ENCODE assay signal across 22 cellular contexts in the genomic region with DNA sequence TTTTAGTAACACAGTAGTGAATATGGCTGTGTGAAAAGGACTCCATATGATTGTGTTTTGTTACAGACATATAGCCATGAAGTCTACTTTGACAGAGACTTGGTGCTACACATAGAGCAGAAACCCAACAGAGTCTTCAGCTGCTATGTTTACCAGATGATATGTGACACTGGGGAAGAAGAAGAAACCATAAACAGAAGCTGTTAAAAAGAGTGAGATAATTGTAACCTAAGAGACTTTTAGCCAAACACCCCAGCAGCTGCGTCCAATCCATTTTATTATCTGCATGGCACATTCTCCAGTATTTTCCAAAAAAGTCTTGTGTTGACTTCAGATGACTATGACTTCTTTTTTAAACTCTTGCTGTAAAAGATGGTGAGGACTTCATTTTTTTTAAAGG.
"Had no signal": no experiment of that assay in that cellular context is flagged by ENCODE, and none has a peak within 500 bp of the region (broad histone marks: within the 10 kb centered on the region; RNA-seq: fewer than 3 reads in every experiment).

No MANE protein-coding gene starts in this region.

- H3K27ac Mint-ChIP-seq: activated B cell treated with CpG ODN at 0.5 μM for 24 hours; activated CD8-positive, alpha-beta memory T cell treated with anti-CD3 and anti-CD28 coated beads, Interleukin-2, amount 10 ng/mL, durations not matched to agents 7 days and 5 days; activated CD8-positive, alpha-beta T cell treated with anti-CD3 and anti-CD28 coated beads for 36 hours; activated naive CD8-positive, alpha-beta T cell; activated T-helper 2 cell treated with anti-CD3 and anti-CD28 coated beads, Interferon-gamma antibody, Interleukin-2, Interleukin-4, amounts not matched to agents 10 μg/mL and 5 μg/mL and 100 μg/mL, durations not matched to agents 14 hours and 24 hours and 36 hours; T-cell; type B pancreatic cell had no signal

- H3K4me1 Mint-ChIP-seq: activated B cell treated with CpG ODN at 0.5 μM for 24 hours had no signal

- H3K27me3 ChIP-seq: esophagus muscularis mucosa, right lobe of liver, uterus had no signal

- H3K27me3 Mint-ChIP-seq: activated B cell treated with CpG ODN at 0.5 μM for 24 hours; activated CD8-positive, alpha-beta memory T cell treated with anti-CD3 and anti-CD28 coated beads, Interleukin-2, amount 10 ng/mL, durations not matched to agents 7 days and 5 days; activated CD8-positive, alpha-beta T cell treated with anti-CD3 and anti-CD28 coated beads for 36 hours; activated naive CD8-positive, alpha-beta T cell; naive thymus-derived CD4-positive, alpha-beta T cell; T-cell; type B pancreatic cell had no signal

- DNase-seq: activated B cell treated with CpG ODN at 0.5 μM for 24 hours; activated CD4-positive, alpha-beta T cell treated with anti-CD3 and anti-CD28 coated beads, Interleukin-2, amount 50 U/mL, for 1 hour; activated CD8-positive, alpha-beta memory T cell treated with anti-CD3 and anti-CD28 coated beads, Interleukin-2, amount 10 ng/mL, durations not matched to agents 7 days and 5 days; activated CD8-positive, alpha-beta T cell treated with anti-CD3 and anti-CD28 coated beads for 36 hours; activated T-cell treated with anti-CD3 and anti-CD28 coated beads, Interleukin-2, amount 50 U/mL, for 48 hours; anterior cingulate cortex; dermis blood vessel endothelial cell; effector CD4-positive, alpha-beta T cell; foreskin melanocyte; islet precursor cell; left ventricle myocardium superior; naive thymus-derived CD4-positive, alpha-beta T cell; right lobe of liver; stimulated activated CD4-positive, alpha-beta T cell treated with anti-CD3 and anti-CD28 coated beads, Interleukin-15, amount 100 ng/mL, for 24 hours; stimulated activated naive CD8-positive, alpha-beta T cell treated with anti-CD3 and anti-CD28 coated beads, Interleukin-15, Interleukin-2, amounts not matched to agents 100 U/mL and 50 U/mL, for 24 hours; T-cell had no signal

- H3K36me3 ChIP-seq: right lobe of liver, uterus had no signal

- ATAC-seq: activated CD8-positive, alpha-beta memory T cell treated with anti-CD3 and anti-CD28 coated beads, Interleukin-2, amount 10 ng/mL, durations not matched to agents 7 days and 5 days; activated CD8-positive, alpha-beta T cell treated with anti-CD3 and anti-CD28 coated beads for 36 hours; left ventricle myocardium superior; naive thymus-derived CD4-positive, alpha-beta T cell; stimulated activated naive CD8-positive, alpha-beta T cell treated with anti-CD3 and anti-CD28 coated beads, Interleukin-15, Interleukin-2, amounts not matched to agents 100 U/mL and 50 U/mL, for 24 hours; T-cell had no signal

- H3K4me3 ChIP-seq: esophagus muscularis mucosa, right lobe of liver, smooth muscle cell, uterus had no signal

- H3K9me3 Mint-ChIP-seq: activated B cell treated with CpG ODN at 0.5 μM for 24 hours; activated CD8-positive, alpha-beta T cell treated with anti-CD3 and anti-CD28 coated beads for 36 hours; activated T-helper 2 cell treated with anti-CD3 and anti-CD28 coated beads, Interferon-gamma antibody, Interleukin-2, Interleukin-4, amounts not matched to agents 10 μg/mL and 5 μg/mL and 100 μg/mL, durations not matched to agents 14 hours and 24 hours and 36 hours; naive thymus-derived CD4-positive, alpha-beta T cell; T-cell; type B pancreatic cell had no signal

- H3K4me1 ChIP-seq: esophagus muscularis mucosa, uterus had no signal

- H3K4me3 Mint-ChIP-seq: activated B cell treated with CpG ODN at 0.5 μM for 24 hours; activated CD8-positive, alpha-beta memory T cell treated with anti-CD3 and anti-CD28 coated beads, Interleukin-2, amount 10 ng/mL, durations not matched to agents 7 days and 5 days; activated CD8-positive, alpha-beta T cell treated with anti-CD3 and anti-CD28 coated beads for 36 hours; activated naive CD8-positive, alpha-beta T cell; naive thymus-derived CD4-positive, alpha-beta T cell; T-cell; type B pancreatic cell had no signal

- H3K27ac ChIP-seq: esophagus muscularis mucosa, right lobe of liver had no signal

- H3K9me3 ChIP-seq: esophagus muscularis mucosa, right lobe of liver, uterus had no signal
